ENCODE assay signal across 9 cellular contexts in the genomic region with DNA sequence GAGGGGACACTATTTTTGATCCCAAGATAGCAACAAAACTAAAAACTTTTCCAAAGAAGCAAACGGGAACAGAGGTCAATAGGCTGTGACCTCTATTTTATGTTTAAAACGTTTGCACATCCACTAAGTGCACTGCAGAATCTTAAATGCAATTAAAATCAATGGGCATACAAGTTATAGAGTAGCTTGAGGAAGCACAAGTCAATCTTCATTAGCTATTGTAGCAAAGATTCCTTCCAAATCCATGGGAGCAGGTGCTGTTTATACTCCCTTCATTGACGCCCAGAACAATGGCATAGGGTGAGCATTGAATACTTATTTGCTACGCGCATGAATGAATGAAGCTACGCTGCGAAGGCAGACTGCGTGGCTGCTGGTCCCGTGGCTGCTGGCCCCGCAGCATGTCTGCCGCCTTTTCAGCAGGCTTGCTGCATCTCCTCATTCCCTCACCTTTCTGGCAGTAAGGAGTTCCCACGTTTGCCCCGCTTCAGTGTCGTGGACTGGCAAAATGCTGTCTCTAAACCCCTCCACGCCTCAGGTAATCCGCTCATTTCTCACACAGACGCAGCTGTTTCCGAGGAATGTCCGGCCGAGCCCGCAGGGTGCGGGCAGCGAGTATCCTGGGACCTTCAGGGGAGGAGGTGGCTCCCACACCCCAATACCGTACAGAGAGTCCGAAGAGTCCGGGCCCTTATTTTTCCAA. TPM values are rescaled to one million over a fixed set of nuclear protein-coding genes. Genes with fewer than 3 reads are reported as not detected.
DNase-seq lines count a peak whose midpoint lies in the region; ATAC-seq and TF ChIP-seq lines count a peak whose summit lies in the region.
"Had no signal": no experiment of that assay in that cellular context is flagged by ENCODE, and none has a peak within 500 bp of the region (broad histone marks: within the 10 kb centered on the region; RNA-seq: fewer than 3 reads in every experiment).

No MANE protein-coding gene starts in this region.

- H3K36me3 Mint-ChIP-seq in endothelial cell (ENCODE audit: low read depth, unreplicated experiment), result no peaks in the 10 kb centered on the region

- H3K4me3 Mint-ChIP-seq in endothelial cell (ENCODE audit: unreplicated experiment), result peak overlapping the region; percentile 90

- H3K9me3 Mint-ChIP-seq in endothelial cell (ENCODE audit: unreplicated experiment), result no peaks in the 10 kb centered on the region

- ATAC-seq in HG02610 (IDR thresholded peaks at IDR 0.05; ENCODE audit: unreplicated experiment) (no peak), GM18520 (IDR thresholded peaks at IDR 0.05; ENCODE audit: unreplicated experiment) (no peak)

- peaks cover 13% of the 10 kb centered on the region for H3K27me3 Mint-ChIP-seq in endothelial cell (ENCODE audit: unreplicated experiment)

- DNase-seq in COR-L47 (lab: John Stamatoyannopoulos, UW) (peak; percentile 73), NCI-H146 (lab: John Stamatoyannopoulos, UW) (peak; percentile 64), endothelial cell (ENCODE audit: low spot score) (peak; percentile 24), nucleus accumbens (lab: John Stamatoyannopoulos, UW) (peak in 46 of 56 donors; percentile 5 to 83 (median 58)), HT-29 (ENCODE audit: low spot score) (no peak), NOMO-1 treated with dmso at 0.1 percent for 144 hours (lab: John Stamatoyannopoulos, UW; ENCODE audit: unreplicated experiment) (no peak)
- DNase-seq: activated CD4-positive, CD25-positive, alpha-beta regulatory T cell treated with anti-CD3 and anti-CD28 coated beads, Interleukin-2, amount 50 U/mL, for 72 hours had no signal

- no peak for TF ChIP-seq CTCF in endothelial cell (IDR thresholded peaks at IDR 0.05; ENCODE audit: unreplicated experiment)

- no peak overlapping the region for H3K27ac Mint-ChIP-seq in endothelial cell (ENCODE audit: unreplicated experiment)

- peaks cover 6% of the 10 kb centered on the region for H3K4me1 Mint-ChIP-seq in endothelial cell (ENCODE audit: unreplicated experiment)

RNA-seq across cellular contexts. Expression of a gene that starts 0.8 kb away (rescaled TPM):
- 0.69 TPM for total RNA-seq in endothelial cell (ENCODE audit: unreplicated experiment)
- total RNA-seq in HT-29 (2014; rRNA removed; shearing (Covaris generic)), result not detected in 2 replicates

Comparison
In these comparisons a context has a peak if more than half of its experiments do, and no peak if none do; other contexts are left out.
1. DNase-seq: peak in COR-L47 (single experiment), NCI-H146 (single experiment), endothelial cell (single experiment) and nucleus accumbens (46 of 56); none in HT-29 (single experiment) and NOMO-1 treated with dmso at 0.1 percent for 144 hours (single experiment).